In the genomic region with DNA sequence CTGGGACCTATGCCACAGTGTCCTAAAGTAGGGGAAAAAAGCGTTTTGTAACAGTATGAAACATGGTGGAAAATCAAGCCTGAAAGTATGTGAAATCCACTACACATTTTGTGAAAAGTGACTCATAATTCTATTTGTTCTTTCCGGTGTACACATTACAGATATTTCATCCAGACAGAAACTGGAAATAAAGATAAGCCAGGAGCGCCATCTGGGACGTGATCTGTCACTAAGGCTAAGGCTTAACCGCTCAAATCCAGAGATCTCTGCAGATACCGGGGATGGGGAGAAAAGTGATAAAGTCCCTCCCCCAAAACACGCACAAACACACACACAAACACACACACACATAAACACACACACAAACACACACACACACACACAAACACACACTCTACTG, we compare ENCODE assay signal across 16 cellular contexts. TPM values are rescaled to one million over a fixed set of nuclear protein-coding genes. Genes with fewer than 3 reads are reported as not detected.
A peak's percentile ranks its signal among the peaks of the same experiment; 100 is the strongest.
DNase-seq lines count a peak whose midpoint lies in the region; ATAC-seq, FAIRE-seq and TF ChIP-seq lines count a peak whose summit lies in the region.
"Had no signal": no experiment of that assay in that cellular context is flagged by ENCODE, and none has a peak within 500 bp of the region (broad histone marks: within the 10 kb centered on the region; RNA-seq: fewer than 3 reads in every experiment).

No MANE protein-coding gene starts in this region.

- H3K4me3 ChIP-seq in A549: no peak overlapping the region
- H3K4me3 ChIP-seq in HUES6 (ENCODE audit: low read depth, low read length): peak overlapping the region; percentile 39; the same call in 1 of the 2 replicates
- H3K4me3 ChIP-seq in iPS-15b (ENCODE audit: low read depth, low read length): peak overlapping the region; percentile 48
- H3K4me3 ChIP-seq: GM23248, Peyer's patch had no signal

- no peak overlapping the region for H3K4me2 ChIP-seq in A549
- H3K4me2 ChIP-seq: KMS-11 had no signal

- ATAC-seq in A549 (no peak), HG03280 (IDR thresholded peaks at IDR 0.05; ENCODE audit: unreplicated experiment) (no peak)
- ATAC-seq in activated T-helper 17 cell treated with anti-CD3 and anti-CD28 coated beads, Interleukin-2, amount 50 U/mL, for 72 hours (replicated peaks): peak; percentile 11

- no peaks in the 10 kb centered on the region for H3K4me1 ChIP-seq in A549
- H3K4me1 ChIP-seq in HUES6 (ENCODE audit: control insufficient read depth, insufficient read depth, low read length): peaks cover 12% of the 10 kb centered on the region
- H3K4me1 ChIP-seq in iPS-15b (ENCODE audit: control insufficient read depth, insufficient read depth, low read length): peaks cover 8% of the 10 kb centered on the region
- H3K4me1 ChIP-seq: Peyer's patch had no signal

- H3K9ac ChIP-seq in HUES6 (ENCODE audit: low read length): no peak overlapping the region
- no peak overlapping the region for H3K9ac ChIP-seq in iPS-15b (ENCODE audit: low read depth, low read length)
- H3K9ac ChIP-seq: GM23248, KMS-11 had no signal

- H3K4me1 Mint-ChIP-seq in activated T-helper 17 cell treated with anti-CD3 and anti-CD28 coated beads, Interleukin-2, amount 50 U/mL, for 72 hours: peaks cover 4% of the 10 kb centered on the region
- no peaks in the 10 kb centered on the region for H3K4me1 Mint-ChIP-seq in activated CD4-positive, alpha-beta memory T cell treated with anti-CD3 and anti-CD28 coated beads for 36 hours (ENCODE audit: low read depth)

- TF ChIP-seq RAD21 in A549 (conservative IDR thresholded peaks at IDR 0.05 in 1 of 2, IDR thresholded peaks at IDR 0.05 in 1 of 2): no peak

- H3K4me3 Mint-ChIP-seq in activated T-helper 17 cell treated with anti-CD3 and anti-CD28 coated beads, Interleukin-2, amount 50 U/mL, for 72 hours: no peak overlapping the region
- no peak overlapping the region for H3K4me3 Mint-ChIP-seq in activated CD4-positive, alpha-beta memory T cell treated with anti-CD3 and anti-CD28 coated beads for 36 hours

- H3K9me3 ChIP-seq in A549 (no peaks in the 10 kb centered on the region), HUES6 (ENCODE audit: control insufficient read depth, insufficient read depth, low read depth, low read length) (no peaks in the 10 kb centered on the region), iPS-15b (ENCODE audit: control insufficient read depth, insufficient read depth, low read length) (no peaks in the 10 kb centered on the region)
- H3K9me3 ChIP-seq: Peyer's patch had no signal

- no peak overlapping the region for H3K27ac ChIP-seq in A549
- no peak overlapping the region for H3K27ac ChIP-seq in HUES6 (ENCODE audit: low read depth, low read length)
- no peak overlapping the region for H3K27ac ChIP-seq in caudate nucleus (ENCODE audit: low read depth, low read length)
- H3K27ac ChIP-seq: C4-2B, GM23248, KMS-11, Peyer's patch had no signal

- H3K36me3 ChIP-seq in HUES6 (ENCODE audit: control insufficient read depth, insufficient read depth, low read length): no peaks in the 10 kb centered on the region
- H3K36me3 ChIP-seq in iPS-15b (ENCODE audit: control insufficient read depth, insufficient read depth, low read length): no peaks in the 10 kb centered on the region
- H3K36me3 ChIP-seq: Peyer's patch had no signal

- POLR2A ChIA-PET in A549 (lab: Yijun Ruan, JAX): no interaction called here
- POLR2A ChIA-PET in activated CD4-positive, alpha-beta memory T cell treated with anti-CD3 and anti-CD28 coated beads for 36 hours (lab: Charles Lee): no interaction called here

- H3K9me3 Mint-ChIP-seq in activated T-helper 17 cell treated with anti-CD3 and anti-CD28 coated beads, Interleukin-2, amount 50 U/mL, for 72 hours: no peaks in the 10 kb centered on the region
- H3K9me3 Mint-ChIP-seq in activated CD4-positive, alpha-beta memory T cell treated with anti-CD3 and anti-CD28 coated beads for 36 hours: no peaks in the 10 kb centered on the region

- DNase-seq in A549 (ENCODE audit: low read depth in 1 of 2, low spot score in 1 of 2): no peak
- DNase-seq in caudate nucleus (lab: John Stamatoyannopoulos, UW): no peak
- no peak for DNase-seq in activated CD4-positive, alpha-beta memory T cell treated with anti-CD3 and anti-CD28 coated beads for 36 hours
- DNase-seq: GM23248, NCI-H187 treated with DMSO at 0.1 percent for 48 hours, NCI-H526, Peyer's patch, Right ventricle myocardium superior had no signal

- H3K36me3 Mint-ChIP-seq in activated T-helper 17 cell treated with anti-CD3 and anti-CD28 coated beads, Interleukin-2, amount 50 U/mL, for 72 hours (ENCODE audit: low read depth): no peaks in the 10 kb centered on the region
- H3K36me3 Mint-ChIP-seq in activated CD4-positive, alpha-beta memory T cell treated with anti-CD3 and anti-CD28 coated beads for 36 hours: no peaks in the 10 kb centered on the region

- H3K27me3 ChIP-seq in HUES6 (ENCODE audit: control insufficient read depth, insufficient read depth, low read length) (0 out of 2 replicates have a peak, but pooled peaks cover 6% of the 10 kb centered on the region), iPS-15b (ENCODE audit: control insufficient read depth, insufficient read depth, low read length) (no peaks in the 10 kb centered on the region)
- H3K27me3 ChIP-seq: Peyer's patch had no signal

- no peak overlapping the region for H3K27ac Mint-ChIP-seq in activated T-helper 17 cell treated with anti-CD3 and anti-CD28 coated beads, Interleukin-2, amount 50 U/mL, for 72 hours
- no peak overlapping the region for H3K27ac Mint-ChIP-seq in activated CD4-positive, alpha-beta memory T cell treated with anti-CD3 and anti-CD28 coated beads for 36 hours

- intact Hi-C loops in activated CD4-positive, alpha-beta memory T cell treated with anti-CD3 and anti-CD28 coated beads for 36 hours (cut with micrococcal nuclease): no loop called here

- no peak for TF ChIP-seq EP300 in A549 (IDR thresholded peaks at IDR 0.05)

- H3K27me3 Mint-ChIP-seq in activated T-helper 17 cell treated with anti-CD3 and anti-CD28 coated beads, Interleukin-2, amount 50 U/mL, for 72 hours: peaks cover 36% of the 10 kb centered on the region
- H3K27me3 Mint-ChIP-seq in activated CD4-positive, alpha-beta memory T cell treated with anti-CD3 and anti-CD28 coated beads for 36 hours: peaks cover 17% of the 10 kb centered on the region

- no peak for TF ChIP-seq POLR2A in A549 (IDR thresholded peaks at IDR 0.05; ENCODE audit: low read length)

- no peak for TF ChIP-seq CTCF in A549 (IDR thresholded peaks at IDR 0.05)

- whole genome bisulfite sequencing in A549 (ENCODE audit: missing lambda C conversion rate): 36% methylated on average over 7 of the region's 7 CpGs

- CTCF ChIA-PET in A549 (lab: Yijun Ruan, JAX): interaction anchor here (1.1 kb wide), 1 partner anchor 660 kb away, joined by 3 read pairs; no protein-coding TSS in a partner anchor
- CTCF ChIA-PET in activated CD4-positive, alpha-beta memory T cell treated with anti-CD3 and anti-CD28 coated beads for 36 hours (lab: Charles Lee): no interaction called here

- no peak for FAIRE-seq in A549 (lab: Jason Lieb, UNC)
- FAIRE-seq: D721Med, GM12891 had no signal

TF ChIP-seq in A549, 52 proteins besides CTCF, POLR2A, EP300 and RAD21:
- TF ChIP-seq CHD4 (IDR thresholded peaks at IDR 0.05; ENCODE audit: borderline replicate concordance) (no peak), FOSL2 (IDR thresholded peaks at IDR 0.05) (no peak), FOSL2 (CRISPR knock-in tag; IDR thresholded peaks at IDR 0.05) (0 out of 2 replicates have a peak, but pooled peaks have one; percentile 8)
TF ChIP-seq in A549: peak in this region for 1.

RNA-seq across cellular contexts. Expression of gene SRSF6, which starts 26.6 kb away (rescaled TPM):
- polyA plus RNA-seq in A549 (2011; rRNA removed) (134 and 145 TPM in 2 replicates), A549 (2017; fragmentation: RNase III; extraction: RNeasy Plus Mini Kit Qiagen cat#74134 plus additional on column Dnase treatment) (99.3 to 113 TPM (median 105 TPM) in 3 replicates)
- polyA plus RNA-seq in A549 (2012; cell fraction: cytosol; rRNA removed): 60.7 and 69.2 TPM in 2 replicates
- 76.8 and 121 TPM in 2 replicates for polyA plus RNA-seq in A549 (2012; cell fraction: nucleus; rRNA removed)
- polyA minus RNA-seq in A549 (2011; rRNA and poly(A)+ RNA removed): 82.7 and 84.3 TPM in 2 replicates
- total RNA-seq in activated T-helper 17 cell treated with anti-CD3 and anti-CD28 coated beads, Interleukin-2, amount 50 U/mL, for 72 hours: 100 to 1,000 TPM; 111 to 171 TPM
- total RNA-seq in activated CD4-positive, alpha-beta memory T cell treated with anti-CD3 and anti-CD28 coated beads for 36 hours: 10 to 100 TPM; 92.9 to 96.8 TPM
